In the genomic region with DNA sequence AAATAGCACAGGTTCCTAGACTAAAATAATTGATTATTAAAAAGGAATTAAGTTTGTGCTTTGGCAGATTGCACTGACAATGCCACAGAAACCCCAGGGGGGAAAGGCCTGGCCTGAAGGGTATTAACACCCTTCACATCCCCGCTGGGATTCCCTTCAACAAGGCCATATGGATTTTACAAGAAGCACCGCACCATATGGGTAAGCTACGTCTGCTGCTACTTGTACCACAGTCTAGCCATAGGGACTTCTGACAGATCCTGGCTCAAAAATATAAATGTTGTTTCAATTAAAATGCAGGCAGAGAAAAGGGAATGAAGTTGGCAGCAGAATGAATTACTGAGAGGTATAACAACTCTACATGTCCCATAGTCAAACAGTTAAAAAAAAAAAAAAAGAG, we compare ENCODE assay signal across 2 cellular contexts.
TF ChIP-seq lines count a peak whose summit lies in the region.

No MANE protein-coding gene starts in this region.

TF ChIP-seq in GM23338, 12 proteins besides CTCF, POLR2A, EP300 and RAD21 (continued from another document):
- TF ChIP-seq, protein P1, sequence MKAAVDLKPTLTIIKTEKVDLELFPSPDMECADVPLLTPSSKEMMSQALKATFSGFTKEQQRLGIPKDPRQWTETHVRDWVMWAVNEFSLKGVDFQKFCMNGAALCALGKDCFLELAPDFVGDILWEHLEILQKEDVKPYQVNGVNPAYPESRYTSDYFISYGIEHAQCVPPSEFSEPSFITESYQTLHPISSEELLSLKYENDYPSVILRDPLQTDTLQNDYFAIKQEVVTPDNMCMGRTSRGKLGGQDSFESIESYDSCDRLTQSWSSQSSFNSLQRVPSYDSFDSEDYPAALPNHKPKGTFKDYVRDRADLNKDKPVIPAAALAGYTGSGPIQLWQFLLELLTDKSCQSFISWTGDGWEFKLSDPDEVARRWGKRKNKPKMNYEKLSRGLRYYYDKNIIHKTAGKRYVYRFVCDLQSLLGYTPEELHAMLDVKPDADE (IDR thresholded peaks at IDR 0.05): no peak
- no peak for TF ChIP-seq STAT1 (IDR thresholded peaks at IDR 0.05; ENCODE audit: unreplicated experiment)
- TF ChIP-seq, protein P2, sequence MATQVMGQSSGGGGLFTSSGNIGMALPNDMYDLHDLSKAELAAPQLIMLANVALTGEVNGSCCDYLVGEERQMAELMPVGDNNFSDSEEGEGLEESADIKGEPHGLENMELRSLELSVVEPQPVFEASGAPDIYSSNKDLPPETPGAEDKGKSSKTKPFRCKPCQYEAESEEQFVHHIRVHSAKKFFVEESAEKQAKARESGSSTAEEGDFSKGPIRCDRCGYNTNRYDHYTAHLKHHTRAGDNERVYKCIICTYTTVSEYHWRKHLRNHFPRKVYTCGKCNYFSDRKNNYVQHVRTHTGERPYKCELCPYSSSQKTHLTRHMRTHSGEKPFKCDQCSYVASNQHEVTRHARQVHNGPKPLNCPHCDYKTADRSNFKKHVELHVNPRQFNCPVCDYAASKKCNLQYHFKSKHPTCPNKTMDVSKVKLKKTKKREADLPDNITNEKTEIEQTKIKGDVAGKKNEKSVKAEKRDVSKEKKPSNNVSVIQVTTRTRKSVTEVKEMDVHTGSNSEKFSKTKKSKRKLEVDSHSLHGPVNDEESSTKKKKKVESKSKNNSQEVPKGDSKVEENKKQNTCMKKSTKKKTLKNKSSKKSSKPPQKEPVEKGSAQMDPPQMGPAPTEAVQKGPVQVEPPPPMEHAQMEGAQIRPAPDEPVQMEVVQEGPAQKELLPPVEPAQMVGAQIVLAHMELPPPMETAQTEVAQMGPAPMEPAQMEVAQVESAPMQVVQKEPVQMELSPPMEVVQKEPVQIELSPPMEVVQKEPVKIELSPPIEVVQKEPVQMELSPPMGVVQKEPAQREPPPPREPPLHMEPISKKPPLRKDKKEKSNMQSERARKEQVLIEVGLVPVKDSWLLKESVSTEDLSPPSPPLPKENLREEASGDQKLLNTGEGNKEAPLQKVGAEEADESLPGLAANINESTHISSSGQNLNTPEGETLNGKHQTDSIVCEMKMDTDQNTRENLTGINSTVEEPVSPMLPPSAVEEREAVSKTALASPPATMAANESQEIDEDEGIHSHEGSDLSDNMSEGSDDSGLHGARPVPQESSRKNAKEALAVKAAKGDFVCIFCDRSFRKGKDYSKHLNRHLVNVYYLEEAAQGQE (IDR thresholded peaks at IDR 0.05; ENCODE audit: unreplicated experiment): no peak
- TF ChIP-seq, protein P3, sequence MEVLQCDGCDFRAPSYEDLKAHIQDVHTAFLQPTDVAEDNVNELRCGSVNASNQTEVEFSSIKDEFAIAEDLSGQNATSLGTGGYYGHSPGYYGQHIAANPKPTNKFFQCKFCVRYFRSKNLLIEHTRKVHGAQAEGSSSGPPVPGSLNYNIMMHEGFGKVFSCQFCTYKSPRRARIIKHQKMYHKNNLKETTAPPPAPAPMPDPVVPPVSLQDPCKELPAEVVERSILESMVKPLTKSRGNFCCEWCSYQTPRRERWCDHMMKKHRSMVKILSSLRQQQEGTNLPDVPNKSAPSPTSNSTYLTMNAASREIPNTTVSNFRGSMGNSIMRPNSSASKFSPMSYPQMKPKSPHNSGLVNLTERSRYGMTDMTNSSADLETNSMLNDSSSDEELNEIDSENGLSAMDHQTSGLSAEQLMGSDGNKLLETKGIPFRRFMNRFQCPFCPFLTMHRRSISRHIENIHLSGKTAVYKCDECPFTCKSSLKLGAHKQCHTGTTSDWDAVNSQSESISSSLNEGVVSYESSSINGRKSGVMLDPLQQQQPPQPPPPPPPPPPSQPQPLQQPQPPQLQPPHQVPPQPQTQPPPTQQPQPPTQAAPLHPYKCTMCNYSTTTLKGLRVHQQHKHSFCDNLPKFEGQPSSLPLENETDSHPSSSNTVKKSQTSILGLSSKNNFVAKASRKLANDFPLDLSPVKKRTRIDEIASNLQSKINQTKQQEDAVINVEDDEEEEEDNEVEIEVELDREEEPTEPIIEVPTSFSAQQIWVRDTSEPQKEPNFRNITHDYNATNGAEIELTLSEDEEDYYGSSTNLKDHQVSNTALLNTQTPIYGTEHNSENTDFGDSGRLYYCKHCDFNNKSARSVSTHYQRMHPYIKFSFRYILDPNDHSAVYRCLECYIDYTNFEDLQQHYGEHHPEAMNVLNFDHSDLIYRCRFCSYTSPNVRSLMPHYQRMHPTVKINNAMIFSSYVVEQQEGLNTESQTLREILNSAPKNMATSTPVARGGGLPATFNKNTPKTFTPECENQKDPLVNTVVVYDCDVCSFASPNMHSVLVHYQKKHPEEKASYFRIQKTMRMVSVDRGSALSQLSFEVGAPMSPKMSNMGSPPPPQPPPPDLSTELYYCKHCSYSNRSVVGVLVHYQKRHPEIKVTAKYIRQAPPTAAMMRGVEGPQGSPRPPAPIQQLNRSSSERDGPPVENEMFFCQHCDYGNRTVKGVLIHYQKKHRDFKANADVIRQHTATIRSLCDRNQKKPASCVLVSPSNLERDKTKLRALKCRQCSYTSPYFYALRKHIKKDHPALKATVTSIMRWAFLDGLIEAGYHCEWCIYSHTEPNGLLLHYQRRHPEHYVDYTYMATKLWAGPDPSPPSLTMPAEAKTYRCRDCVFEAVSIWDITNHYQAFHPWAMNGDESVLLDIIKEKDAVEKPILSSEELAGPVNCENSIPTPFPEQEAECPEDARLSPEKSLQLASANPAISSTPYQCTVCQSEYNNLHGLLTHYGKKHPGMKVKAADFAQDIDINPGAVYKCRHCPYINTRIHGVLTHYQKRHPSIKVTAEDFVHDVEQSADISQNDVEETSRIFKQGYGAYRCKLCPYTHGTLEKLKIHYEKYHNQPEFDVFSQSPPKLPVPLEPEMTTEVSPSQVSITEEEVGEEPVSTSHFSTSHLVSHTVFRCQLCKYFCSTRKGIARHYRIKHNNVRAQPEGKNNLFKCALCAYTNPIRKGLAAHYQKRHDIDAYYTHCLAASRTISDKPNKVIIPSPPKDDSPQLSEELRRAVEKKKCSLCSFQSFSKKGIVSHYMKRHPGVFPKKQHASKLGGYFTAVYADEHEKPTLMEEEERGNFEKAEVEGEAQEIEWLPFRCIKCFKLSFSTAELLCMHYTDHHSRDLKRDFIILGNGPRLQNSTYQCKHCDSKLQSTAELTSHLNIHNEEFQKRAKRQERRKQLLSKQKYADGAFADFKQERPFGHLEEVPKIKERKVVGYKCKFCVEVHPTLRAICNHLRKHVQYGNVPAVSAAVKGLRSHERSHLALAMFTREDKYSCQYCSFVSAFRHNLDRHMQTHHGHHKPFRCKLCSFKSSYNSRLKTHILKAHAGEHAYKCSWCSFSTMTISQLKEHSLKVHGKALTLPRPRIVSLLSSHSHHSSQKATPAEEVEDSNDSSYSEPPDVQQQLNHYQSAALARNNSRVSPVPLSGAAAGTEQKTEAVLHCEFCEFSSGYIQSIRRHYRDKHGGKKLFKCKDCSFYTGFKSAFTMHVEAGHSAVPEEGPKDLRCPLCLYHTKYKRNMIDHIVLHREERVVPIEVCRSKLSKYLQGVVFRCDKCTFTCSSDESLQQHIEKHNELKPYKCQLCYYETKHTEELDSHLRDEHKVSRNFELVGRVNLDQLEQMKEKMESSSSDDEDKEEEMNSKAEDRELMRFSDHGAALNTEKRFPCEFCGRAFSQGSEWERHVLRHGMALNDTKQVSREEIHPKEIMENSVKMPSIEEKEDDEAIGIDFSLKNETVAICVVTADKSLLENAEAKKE (CRISPR knock-in tag; IDR thresholded peaks at IDR 0.05): no peak

TF ChIP-seq in WTC11, 78 proteins besides CTCF, POLR2A, EP300 and RAD21 (continued from another document):
- TF ChIP-seq, protein P4, sequence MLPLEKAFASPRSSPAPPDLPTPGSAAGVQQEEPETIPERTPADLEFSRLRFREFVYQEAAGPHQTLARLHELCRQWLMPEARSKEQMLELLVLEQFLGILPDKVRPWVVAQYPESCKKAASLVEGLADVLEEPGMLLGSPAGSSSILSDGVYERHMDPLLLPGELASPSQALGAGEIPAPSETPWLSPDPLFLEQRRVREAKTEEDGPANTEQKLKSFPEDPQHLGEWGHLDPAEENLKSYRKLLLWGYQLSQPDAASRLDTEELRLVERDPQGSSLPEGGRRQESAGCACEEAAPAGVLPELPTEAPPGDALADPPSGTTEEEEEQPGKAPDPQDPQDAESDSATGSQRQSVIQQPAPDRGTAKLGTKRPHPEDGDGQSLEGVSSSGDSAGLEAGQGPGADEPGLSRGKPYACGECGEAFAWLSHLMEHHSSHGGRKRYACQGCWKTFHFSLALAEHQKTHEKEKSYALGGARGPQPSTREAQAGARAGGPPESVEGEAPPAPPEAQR (CRISPR knock-in tag; IDR thresholded peaks at IDR 0.05): no peak
- TF ChIP-seq, protein P5, sequence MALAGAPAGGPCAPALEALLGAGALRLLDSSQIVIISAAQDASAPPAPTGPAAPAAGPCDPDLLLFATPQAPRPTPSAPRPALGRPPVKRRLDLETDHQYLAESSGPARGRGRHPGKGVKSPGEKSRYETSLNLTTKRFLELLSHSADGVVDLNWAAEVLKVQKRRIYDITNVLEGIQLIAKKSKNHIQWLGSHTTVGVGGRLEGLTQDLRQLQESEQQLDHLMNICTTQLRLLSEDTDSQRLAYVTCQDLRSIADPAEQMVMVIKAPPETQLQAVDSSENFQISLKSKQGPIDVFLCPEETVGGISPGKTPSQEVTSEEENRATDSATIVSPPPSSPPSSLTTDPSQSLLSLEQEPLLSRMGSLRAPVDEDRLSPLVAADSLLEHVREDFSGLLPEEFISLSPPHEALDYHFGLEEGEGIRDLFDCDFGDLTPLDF (CRISPR knock-in tag; IDR thresholded peaks at IDR 0.05): no peak
- TF ChIP-seq NFYB (CRISPR knock-in tag; conservative IDR thresholded peaks at IDR 0.05; ENCODE audit: low read depth): no peak
- TF ChIP-seq, protein P6, sequence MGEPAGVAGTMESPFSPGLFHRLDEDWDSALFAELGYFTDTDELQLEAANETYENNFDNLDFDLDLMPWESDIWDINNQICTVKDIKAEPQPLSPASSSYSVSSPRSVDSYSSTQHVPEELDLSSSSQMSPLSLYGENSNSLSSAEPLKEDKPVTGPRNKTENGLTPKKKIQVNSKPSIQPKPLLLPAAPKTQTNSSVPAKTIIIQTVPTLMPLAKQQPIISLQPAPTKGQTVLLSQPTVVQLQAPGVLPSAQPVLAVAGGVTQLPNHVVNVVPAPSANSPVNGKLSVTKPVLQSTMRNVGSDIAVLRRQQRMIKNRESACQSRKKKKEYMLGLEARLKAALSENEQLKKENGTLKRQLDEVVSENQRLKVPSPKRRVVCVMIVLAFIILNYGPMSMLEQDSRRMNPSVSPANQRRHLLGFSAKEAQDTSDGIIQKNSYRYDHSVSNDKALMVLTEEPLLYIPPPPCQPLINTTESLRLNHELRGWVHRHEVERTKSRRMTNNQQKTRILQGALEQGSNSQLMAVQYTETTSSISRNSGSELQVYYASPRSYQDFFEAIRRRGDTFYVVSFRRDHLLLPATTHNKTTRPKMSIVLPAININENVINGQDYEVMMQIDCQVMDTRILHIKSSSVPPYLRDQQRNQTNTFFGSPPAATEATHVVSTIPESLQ (CRISPR knock-in tag; IDR thresholded peaks at IDR 0.05): no peak
